In the genomic region with DNA sequence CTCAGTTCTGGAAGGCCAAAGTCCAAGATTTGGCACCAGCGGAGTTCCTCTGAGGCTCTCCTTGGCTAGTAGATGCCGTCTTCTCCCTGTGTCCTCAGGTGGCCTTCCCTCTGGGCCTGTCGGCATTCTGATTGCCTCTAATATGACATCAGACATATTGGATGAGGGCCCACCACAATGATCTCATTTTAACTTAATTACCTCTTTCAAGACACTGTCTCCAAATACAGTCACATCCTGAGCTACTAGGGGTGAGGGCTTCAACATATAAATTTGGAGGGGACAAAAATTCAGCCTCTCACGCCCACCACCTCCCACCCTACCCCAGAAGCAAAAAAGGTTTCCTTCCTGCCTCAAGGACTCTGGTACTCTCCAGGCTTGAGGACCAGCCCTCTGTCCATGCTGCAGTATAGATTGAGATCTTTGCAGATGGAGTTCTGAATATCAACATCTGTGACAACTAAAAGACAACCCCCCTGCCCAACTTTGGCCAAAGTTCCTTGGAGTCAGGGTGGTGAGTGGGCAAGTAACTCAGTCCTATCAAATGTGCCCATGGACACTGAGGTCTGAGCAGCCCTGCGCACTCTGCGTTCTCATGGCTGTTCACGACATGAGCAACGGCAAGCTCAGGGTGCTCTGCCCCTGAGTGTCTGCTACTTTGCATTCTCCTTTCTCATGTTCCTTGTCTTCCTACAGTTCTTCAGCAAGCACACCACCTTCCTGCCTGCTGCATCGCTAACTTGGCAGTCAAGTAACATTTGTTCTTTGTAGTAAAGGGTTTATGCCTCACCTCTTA, we compare ENCODE assay signal across 15 cellular contexts. TPM values are rescaled to one million over a fixed set of nuclear protein-coding genes. Genes with fewer than 3 reads are reported as not detected.
DNase-seq lines count a peak whose midpoint lies in the region; ATAC-seq and TF ChIP-seq lines count a peak whose summit lies in the region.
"Had no signal": no experiment of that assay in that cellular context is flagged by ENCODE, and none has a peak within 500 bp of the region (broad histone marks: within the 10 kb centered on the region; RNA-seq: fewer than 3 reads in every experiment).

No MANE protein-coding gene starts in this region.

- peak overlapping the region in 6 of 11 experiments; percentile 64 to 78 (median 75); a peak in 11 of 22 replicates for H3K9ac ChIP-seq in BLaER1 treated with 17β-estradiol and CSF1 and Interleukin-3, amounts not matched to agents 10 nM and 100 nM

- no peaks in the 10 kb centered on the region for H3K36me3 ChIP-seq in BLaER1 treated with 17β-estradiol and CSF1 and Interleukin-3, amounts not matched to agents 10 nM and 100 nM
- H3K36me3 ChIP-seq in left ventricle myocardium inferior (no peaks in the 10 kb centered on the region), sigmoid colon (no peaks in the 10 kb centered on the region)
- H3K36me3 ChIP-seq: thyroid gland had no signal

- TF ChIP-seq EP300 in sigmoid colon (IDR thresholded peaks at IDR 0.05): no peak

- H3K9me3 ChIP-seq in BLaER1 treated with 17β-estradiol and CSF1 and Interleukin-3, amounts not matched to agents 10 nM and 100 nM (replicated peaks in 1 of 11): no peaks in the 10 kb centered on the region
- H3K9me3 ChIP-seq in left ventricle myocardium inferior (replicated peaks) (no peaks in the 10 kb centered on the region), sigmoid colon (no peaks in the 10 kb centered on the region)
- H3K9me3 ChIP-seq: thyroid gland had no signal

- H3K4me2 ChIP-seq in BLaER1 treated with 17β-estradiol and CSF1 and Interleukin-3, amounts not matched to agents 10 nM and 100 nM: peak overlapping the region; percentile 47 to 91 (median 72); a peak in 21 of 22 replicates

- TF ChIP-seq CTCF in left ventricle myocardium inferior (IDR thresholded peaks at IDR 0.05; ENCODE audit: borderline replicate concordance) (no peak), sigmoid colon (IDR thresholded peaks at IDR 0.05) (no peak), GM13976 (IDR thresholded peaks at IDR 0.05; ENCODE audit: borderline replicate concordance, control extremely low read depth, extremely low read depth, insufficient read depth, missing control alignments) (no peak)

- H4K20me1 ChIP-seq in BLaER1 treated with 17β-estradiol and CSF1 and Interleukin-3, amounts not matched to agents 10 nM and 100 nM: no peaks in the 10 kb centered on the region

- DNase-seq in OCI-M1 (lab: John Stamatoyannopoulos, UW): peak; percentile 27
- peak; percentile 59 for DNase-seq in left ventricle myocardium inferior
- DNase-seq in sigmoid colon: peak; percentile 79
- DNase-seq in GM13976 (ENCODE audit: low spot score): no peak
- DNase-seq in GM19238 (ENCODE audit: insufficient read length, low spot score): no peak
- DNase-seq: CD4-positive, CD25-positive, alpha-beta regulatory T cell; H9; Karpas-422; thyroid gland had no signal

- no peaks in the 10 kb centered on the region for H3K27me3 ChIP-seq in BLaER1 treated with 17β-estradiol and CSF1 and Interleukin-3, amounts not matched to agents 10 nM and 100 nM
- H3K27me3 ChIP-seq in left ventricle myocardium inferior (ENCODE audit: low read depth): no peaks in the 10 kb centered on the region
- H3K27me3 ChIP-seq in sigmoid colon: no peaks in the 10 kb centered on the region
- H3K27me3 ChIP-seq: thyroid gland had no signal

- WGBS in sigmoid colon, 2 donors: 62 to 76% methylated on average over 9 of the region's 9 CpGs

- in situ Hi-C loops in GM13976 (cut with MboI; ENCODE audit: low sequenced_read_pairs, unreplicated experiment): no loop called here

- ATAC-seq in GM18909 (IDR thresholded peaks at IDR 0.05; ENCODE audit: poor library complexity, unreplicated experiment) (no peak), HG02588 (IDR thresholded peaks at IDR 0.05; ENCODE audit: unreplicated experiment) (no peak)
- ATAC-seq: esophagus mucosa had no signal

- no peak overlapping the region for H3K4me3 ChIP-seq in BLaER1 treated with 17β-estradiol and CSF1 and Interleukin-3, amounts not matched to agents 10 nM and 100 nM
- H3K4me3 ChIP-seq in left ventricle myocardium inferior (no peak overlapping the region), sigmoid colon (no peak overlapping the region)
- H3K4me3 ChIP-seq: thyroid gland had no signal

- H3K27ac ChIP-seq in BLaER1 treated with 17β-estradiol and CSF1 and Interleukin-3, amounts not matched to agents 10 nM and 100 nM: peak overlapping the region in 8 of 11 experiments; percentile 68 to 89 (median 89); a peak in 16 of 22 replicates
- peak overlapping the region; percentile 76 for H3K27ac ChIP-seq in left ventricle myocardium inferior (replicated peaks)
- H3K27ac ChIP-seq in sigmoid colon: peak overlapping the region; percentile 28 to 68 (median 59)

- no peak for TF ChIP-seq POLR2A in sigmoid colon (IDR thresholded peaks at IDR 0.05)

- intact Hi-C loops in left ventricle myocardium inferior (cut with micrococcal nuclease): no loop called here
- intact Hi-C loops in sigmoid colon (cut with DNase I): no loop called here

- peaks cover 14 to 82% (median 49%) of the 10 kb centered on the region in 10 experiments for H3K4me1 ChIP-seq in BLaER1 treated with 17β-estradiol and CSF1 and Interleukin-3, amounts not matched to agents 10 nM and 100 nM
- H3K4me1 ChIP-seq in left ventricle myocardium inferior (peaks cover 65% of the 10 kb centered on the region), sigmoid colon (peaks cover 0 to 43% (median 19%) of the 10 kb centered on the region in 4 donors)

RNA-seq across cellular contexts. Expression of gene TMEM176B, which starts 11.5 kb away (rescaled TPM):
- total RNA-seq in left ventricle myocardium inferior: 34.0 TPM
- total RNA-seq in sigmoid colon: 10 to 100 TPM; 47.4 to 52.3 (median 48.3) TPM
- polyA plus RNA-seq in sigmoid colon: 100 to 1,000 TPM; 144 to 246 (median 151) TPM
- total RNA-seq: CD4-positive, CD25-positive, alpha-beta regulatory T cell had no signal
- polyA plus RNA-seq: keratinocyte had no signal

RNA-seq across cellular contexts. Expression of gene TMEM176A, which starts 11.9 kb away (rescaled TPM):
- total RNA-seq in left ventricle myocardium inferior (18.5 TPM), sigmoid colon (10 to 100 TPM; 19.9 to 28.1 (median 24.1) TPM)
- polyA plus RNA-seq in sigmoid colon: 100 to 1,000 TPM; 126 to 150 (median 127) TPM
- total RNA-seq: CD4-positive, CD25-positive, alpha-beta regulatory T cell; H9; osteoblast had no signal
- polyA plus RNA-seq: keratinocyte had no signal

RNA-seq across cellular contexts. Expression of gene GIMAP5, which starts 51.5 kb away (rescaled TPM):
- total RNA-seq in left ventricle myocardium inferior (10.7 TPM), sigmoid colon (10 to 100 TPM; 17.2 to 30.7 (median 18.5) TPM)
- 10 to 100 TPM in 1 of 3 donors, 1 to 10 TPM in 2; 7.9 to 39.4 (median 9.6) TPM for polyA plus RNA-seq in sigmoid colon
- total RNA-seq: H9, osteoblast had no signal
- polyA plus RNA-seq: keratinocyte had no signal

Comparison
In these comparisons a context has a peak if more than half of its experiments do, and no peak if none do; other contexts are left out.
1. DNase-seq: peak in OCI-M1 (single experiment), left ventricle myocardium inferior (single experiment) and sigmoid colon (single experiment); none in GM13976 (single experiment) and GM19238 (single experiment).
2. Peak in every context shown above with its lines, with median percentiles within 50 percentile points of each other: H3K27ac ChIP-seq.